In genomic region chr17:7186241-7186640, GRCh38 we compare ENCODE assay signal across 10 cellular contexts. TPM values are rescaled to one million over a fixed set of nuclear protein-coding genes. Genes with fewer than 3 reads are reported as not detected.
A peak's percentile ranks its signal among the peaks of the same experiment; 100 is the strongest.
DNase-seq lines count a peak whose midpoint lies in the region; ATAC-seq and TF ChIP-seq lines count a peak whose summit lies in the region.
"Had no signal": no experiment of that assay in that cellular context is flagged by ENCODE, and none has a peak within 500 bp of the region (broad histone marks: within the 10 kb centered on the region; RNA-seq: fewer than 3 reads in every experiment).

No MANE protein-coding gene starts in this region.

- peak overlapping the region; percentile 70 for H3K27ac Mint-ChIP-seq in neural crest cell (ENCODE audit: unreplicated experiment)

- H3K27me3 ChIP-seq in Loucy (ENCODE audit: insufficient read depth, low read length, poor library complexity, severe bottlenecking) = no peaks in the 10 kb centered on the region

- peaks cover 5% of the 10 kb centered on the region; the same call in 1 of the 2 replicates for H3K36me3 ChIP-seq in Loucy (ENCODE audit: insufficient read depth, low read length)

- no peak overlapping the region for H3K9ac ChIP-seq in Loucy (ENCODE audit: low read depth, low read length, poor library complexity, severe bottlenecking)

- no peak overlapping the region for H3K4me2 ChIP-seq in Loucy (ENCODE audit: low read depth, low read length, poor library complexity, severe bottlenecking)

- no peaks in the 10 kb centered on the region for H3K79me2 ChIP-seq in Loucy (ENCODE audit: insufficient read depth, low read length)

- no peaks in the 10 kb centered on the region for H3K4me1 ChIP-seq in Loucy (ENCODE audit: insufficient read depth, low read length, poor library complexity, severe bottlenecking)

- peaks cover 6% of the 10 kb centered on the region for H3K36me3 Mint-ChIP-seq in neural crest cell (ENCODE audit: low read depth)

- peak; percentile 37 for DNase-seq in NCI-H748 (lab: John Stamatoyannopoulos, UW; ENCODE audit: unreplicated experiment)
- DNase-seq in NCI-H748 treated with DMSO at 0.1 percent for 48 hours (lab: John Stamatoyannopoulos, UW) = no peak
- DNase-seq in cardiac fibroblast (ENCODE audit: low read depth in 2 of 2) = no peak
- DNase-seq in neural crest cell (ENCODE audit: low read depth, low spot score) = no peak
- DNase-seq: NCI-H1417 treated with DMSO at 0.1 percent for 48 hours had no signal

- no peaks in the 10 kb centered on the region for H3K9me3 ChIP-seq in Loucy (ENCODE audit: insufficient read depth, low read depth, low read length)

- H3K4me3 ChIP-seq in Loucy (ENCODE audit: low read length, poor library complexity, severe bottlenecking) (no peak overlapping the region), cardiac fibroblast (replicated peaks in 1 of 2; ENCODE audit: low read depth in 2 of 2, low read length in 2 of 2) (no peak overlapping the region)
- H3K4me3 ChIP-seq: lung had no signal

- peak overlapping the region; percentile 32 for H3K4me3 Mint-ChIP-seq in neural crest cell

- no peaks in the 10 kb centered on the region for H3F3A ChIP-seq in Loucy (ENCODE audit: low read depth)

- no peaks in the 10 kb centered on the region for H3K9me2 ChIP-seq in Loucy (replicated peaks; ENCODE audit: low read depth, low read length)

- H3K9me3 Mint-ChIP-seq in neural crest cell = no peaks in the 10 kb centered on the region

- H4K20me1 ChIP-seq in Loucy (ENCODE audit: insufficient read depth, low read length, poor library complexity, severe bottlenecking) = no peaks in the 10 kb centered on the region

- no peak for ATAC-seq in HG02763 (IDR thresholded peaks at IDR 0.05; ENCODE audit: unreplicated experiment)
- ATAC-seq in GM21786 (IDR thresholded peaks at IDR 0.05; ENCODE audit: unreplicated experiment) = no peak
- no peak for ATAC-seq in HG03159 (IDR thresholded peaks at IDR 0.05; ENCODE audit: unreplicated experiment)

- peak; percentile 46 for TF ChIP-seq CTCF in Loucy (conservative IDR thresholded peaks at IDR 0.05; ENCODE audit: low read length)
- peak; percentile 32 for TF ChIP-seq CTCF in cardiac fibroblast (IDR thresholded peaks at IDR 0.05; ENCODE audit: low read depth, low read length)
- peak; percentile 44 for TF ChIP-seq CTCF in neural crest cell (conservative IDR thresholded peaks at IDR 0.05)

- H2AFZ ChIP-seq in Loucy (ENCODE audit: low read length) = no peak overlapping the region

- no peaks in the 10 kb centered on the region for H3K27me3 Mint-ChIP-seq in neural crest cell (ENCODE audit: low read depth)

- peaks cover 6% of the 10 kb centered on the region for H3K4me1 Mint-ChIP-seq in neural crest cell

RNA-seq across cellular contexts. Expression of gene ASGR1, which starts 7.1 kb away (rescaled TPM):
- total RNA-seq in neural crest cell = 9.6 and 11.2 TPM in 2 replicates

RNA-seq across cellular contexts. Expression of gene DLG4, which starts 33.4 kb away (rescaled TPM):
- 49.4 and 51.4 TPM in 2 replicates for total RNA-seq in neural crest cell

RNA-seq across cellular contexts. Expression of gene ACADVL, which starts 33.5 kb away (rescaled TPM):
- total RNA-seq in neural crest cell = 215 and 220 TPM in 2 replicates

RNA-seq across cellular contexts. Expression of gene DVL2, which starts 48.1 kb away (rescaled TPM):
- total RNA-seq in neural crest cell = 130 and 140 TPM in 2 replicates

RNA-seq across cellular contexts. Expression of gene PHF23, which starts 53.0 kb away (rescaled TPM):
- total RNA-seq in neural crest cell = 72.7 and 75.2 TPM in 2 replicates
